Comparison of ENCODE assay signal across 22 cellular contexts in the genomic region with DNA sequence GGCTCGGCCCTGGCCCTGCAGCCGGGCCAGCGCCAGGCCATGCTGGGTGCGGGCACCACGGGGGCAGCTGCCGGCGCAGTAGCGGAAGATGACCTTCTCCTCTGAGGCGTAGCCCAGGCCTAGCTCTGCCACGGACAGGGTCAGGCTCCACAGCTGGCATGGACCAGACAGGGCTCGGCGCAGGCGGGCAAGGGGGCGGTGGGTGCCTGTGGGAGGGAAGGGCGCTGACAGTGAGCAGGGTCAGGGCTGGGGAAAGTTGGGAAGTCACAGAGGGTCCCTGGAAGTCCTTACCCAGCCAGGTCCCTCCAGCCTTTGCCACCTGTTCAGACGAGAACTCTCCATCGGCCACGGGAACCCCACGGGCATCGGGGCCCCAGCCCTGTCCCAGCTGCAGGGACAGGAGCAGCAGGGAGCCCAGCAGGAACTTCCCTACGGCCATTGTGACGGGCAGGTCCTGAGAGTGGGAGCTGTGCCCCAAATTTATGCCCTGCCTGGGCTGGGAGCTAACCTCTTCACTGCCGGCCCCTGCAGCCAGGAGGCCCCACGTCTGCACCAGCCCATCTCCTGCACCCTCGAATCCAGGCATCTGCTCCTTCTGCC. TPM values are rescaled to one million over a fixed set of nuclear protein-coding genes. Genes with fewer than 3 reads are reported as not detected.
A peak's percentile ranks its signal among the peaks of the same experiment; 100 is the strongest.
DNase-seq lines count a peak whose midpoint lies in the region; ATAC-seq, FAIRE-seq and TF ChIP-seq lines count a peak whose summit lies in the region.
"Had no signal": no experiment of that assay in that cellular context is flagged by ENCODE, and none has a peak within 500 bp of the region (broad histone marks: within the 10 kb centered on the region; RNA-seq: fewer than 3 reads in every experiment).

A gene with protein sequence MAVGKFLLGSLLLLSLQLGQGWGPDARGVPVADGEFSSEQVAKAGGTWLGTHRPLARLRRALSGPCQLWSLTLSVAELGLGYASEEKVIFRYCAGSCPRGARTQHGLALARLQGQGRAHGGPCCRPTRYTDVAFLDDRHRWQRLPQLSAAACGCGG (minus strand): TSS at position 523 of the 600 bp plus-strand sequence. CDS start 84 bp downstream, at position 439.

- CTCF ChIA-PET in HepG2 (lab: Yijun Ruan, JAX; ENCODE audit: low intra/inter-chr PET ratio, low total read pairs): no interaction called here

- TF ChIP-seq POLR2A in HepG2 (IDR thresholded peaks at IDR 0.05; ENCODE audit: insufficient read depth in 1 of 2, low read depth in 2 of 2, low read length in 2 of 2): peak in 1 of 2 experiments; percentile 48; a peak in 2 of 4 replicates

- H3K79me2 ChIP-seq in HepG2 (ENCODE audit: insufficient read depth, low read length): no peaks in the 10 kb centered on the region
- no peaks in the 10 kb centered on the region for H3K79me2 ChIP-seq in smooth muscle cell (ENCODE audit: low read depth)

- TF ChIP-seq EP300 in HepG2 (IDR thresholded peaks at IDR 0.05; ENCODE audit: low read depth in 2 of 2, low read length in 2 of 2): no peak
- TF ChIP-seq EP300 in HepG2 (CRISPR knock-in tag; IDR thresholded peaks at IDR 0.05; ENCODE audit: borderline replicate concordance): no peak

- no peak within 1 kb of the TSS for H3K4me2 ChIP-seq in HepG2 (ENCODE audit: low read depth, low read length)
- no peak within 1 kb of the TSS for H3K4me2 ChIP-seq in smooth muscle cell

- TF ChIP-seq RAD21 in HepG2 (CRISPR knock-in tag; IDR thresholded peaks at IDR 0.05): no peak

- peaks cover 10% of the 10 kb centered on the region for H3K4me1 Mint-ChIP-seq in T-helper 17 cell

- peaks cover 3% of the 10 kb centered on the region; the same call in 1 of the 2 replicates for H4K20me1 ChIP-seq in HepG2 (ENCODE audit: insufficient read depth, low read length)
- H4K20me1 ChIP-seq in smooth muscle cell (ENCODE audit: low read depth): no peaks in the 10 kb centered on the region

- H3K9me3 ChIP-seq in T-helper 17 cell (ENCODE audit: control insufficient read depth, low read length, poor library complexity, severe bottlenecking) (no peaks in the 10 kb centered on the region), HepG2 (ENCODE audit: low read length) (no peaks in the 10 kb centered on the region), smooth muscle cell (replicated peaks; ENCODE audit: low read depth) (no peaks in the 10 kb centered on the region)
- H3K9me3 ChIP-seq: upper lobe of left lung had no signal

- H3K36me3 Mint-ChIP-seq in T-helper 17 cell (ENCODE audit: low read depth): no peaks in the 10 kb centered on the region

- H2AFZ ChIP-seq in HepG2 (ENCODE audit: low read length): no peak within 1 kb of the TSS
- no peak within 1 kb of the TSS for H2AFZ ChIP-seq in smooth muscle cell (ENCODE audit: low read depth)

- no peaks in the 10 kb centered on the region for H3K27me3 ChIP-seq in H7 (ENCODE audit: control insufficient read depth, insufficient read depth, low read length)
- no peaks in the 10 kb centered on the region for H3K27me3 ChIP-seq in HepG2 (ENCODE audit: control insufficient read depth in 1 of 2, insufficient read depth in 2 of 2, low read length in 2 of 2)
- H3K27me3 ChIP-seq in smooth muscle cell (ENCODE audit: low read depth): no peaks in the 10 kb centered on the region
- H3K27me3 ChIP-seq: foreskin keratinocyte, upper lobe of left lung had no signal

- H3K4me3 ChIP-seq in H7 (ENCODE audit: insufficient read depth, low read depth, low read length) (no peak within 1 kb of the TSS), HepG2 (replicated peaks in 1 of 3; ENCODE audit: insufficient read depth in 1 of 3, low read depth in 2 of 3, low read length in 3 of 3) (no peak within 1 kb of the TSS), smooth muscle cell (no peak within 1 kb of the TSS)
- H3K4me3 ChIP-seq: upper lobe of left lung had no signal

- WGBS in HepG2 (ENCODE audit: low lambda C conversion rate): 98% methylated on average over 17 of the region's 25 CpGs
- WGBS in smooth muscle cell (ENCODE audit: low lambda C conversion rate): 93% methylated on average over 23 of the region's 25 CpGs

- DNase-seq in H7 (peak; percentile 48), T-helper 17 cell (no peak), HepG2 (ENCODE audit: low spot score) (no peak), smooth muscle cell (lab: John Stamatoyannopoulos, UW; ENCODE audit: unreplicated experiment) (no peak), RKO (ENCODE audit: low spot score) (no peak)
- DNase-seq: activated T-cell treated with anti-CD3 and anti-CD28 coated beads, Interleukin-2, amount 50 U/mL, for 1 hour; DMS 273 treated with DMSO at 0.1 percent for 48 hours; foreskin keratinocyte; GOT3; hippocampal formation; KBM-7; MV-4-11; NCI-H1930; NCI-H2227 treated with DMSO at 0.1 percent for 48 hours; NCI-H774; Right ventricle myocardium superior; stimulated activated CD4-positive, alpha-beta T cell treated with anti-CD3 and anti-CD28 coated beads, Interleukin-12 subunit alpha, Interleukin-12 subunit beta, amount 100 ng/mL, for 4 hours had no signal

- BruUV-seq in HepG2 (replicated peaks; lab: Mats Ljungman, UMichigan): no TSS peak

- intact Hi-C loops in HepG2 (cut with micrococcal nuclease; ENCODE audit: unreplicated experiment): no loop called here

- ATAC-seq in T-helper 17 cell (no peak), HepG2 (no peak), GM21529 (IDR thresholded peaks at IDR 0.05; ENCODE audit: unreplicated experiment) (no peak), esophagus mucosa (no peak)
- ATAC-seq: foreskin keratinocyte had no signal

- in situ Hi-C loops in HepG2 (cut with HindIII; ENCODE audit: extremely low pct_ligation_motif_present, low pct_unique_long_range_greater_than_20kb): no loop called here

- peaks cover 14% of the 10 kb centered on the region for H3K4me1 ChIP-seq in HepG2 (ENCODE audit: insufficient read depth, low read length)
- peaks cover 5% of the 10 kb centered on the region for H3K4me1 ChIP-seq in smooth muscle cell (ENCODE audit: low read depth)
- H3K4me1 ChIP-seq: foreskin keratinocyte had no signal

- H3K9ac ChIP-seq in HepG2 (ENCODE audit: insufficient read depth, low read depth, low read length): no peak within 1 kb of the TSS
- no peak within 1 kb of the TSS for H3K9ac ChIP-seq in smooth muscle cell (ENCODE audit: low read depth)

- H3F3A ChIP-seq in smooth muscle cell (ENCODE audit: low read depth): peaks cover 15% of the 10 kb centered on the region

- H3K36me3 ChIP-seq in H7 (replicated peaks; ENCODE audit: control insufficient read depth, insufficient read depth, low read length) (peaks cover 11% of the 10 kb centered on the region), HepG2 (replicated peaks in 1 of 2; ENCODE audit: control insufficient read depth in 1 of 2, insufficient read depth in 2 of 2, low read length in 2 of 2) (peaks cover 7 to 17% of the 10 kb centered on the region in 2 experiments; a peak in 4 of 5 replicates), smooth muscle cell (ENCODE audit: low read depth) (peaks cover 12% of the 10 kb centered on the region)

- no peak for FAIRE-seq in HepG2 (lab: Jason Lieb, UNC)
- FAIRE-seq: astrocyte had no signal

- H3K4me3 Mint-ChIP-seq in T-helper 17 cell: peak within 1 kb of the TSS; percentile 28
- H3K4me3 Mint-ChIP-seq: activated naive CD8-positive, alpha-beta T cell had no signal

- H3K27ac Mint-ChIP-seq in T-helper 17 cell: peak within 1 kb of the TSS; percentile 71

- POLR2A ChIA-PET in HepG2 (lab: Yijun Ruan, JAX): interaction anchor here (0.8 kb wide), 1 partner anchor 13 kb away, joined by 3 read pairs; no protein-coding TSS in a partner anchor

- H3K27ac ChIP-seq in HepG2 (ENCODE audit: extremely low read length, insufficient read depth, low read length) (no peak within 1 kb of the TSS), smooth muscle cell (ENCODE audit: low read depth) (peak within 1 kb of the TSS; percentile 28)
- H3K27ac ChIP-seq: foreskin keratinocyte had no signal

- TF ChIP-seq CTCF in HepG2 (CRISPR knock-in tag; IDR thresholded peaks at IDR 0.05) (no peak), smooth muscle cell (IDR thresholded peaks at IDR 0.05; ENCODE audit: borderline replicate concordance, insufficient read depth, poor library complexity, severe bottlenecking) (no peak)

- H3K27me3 Mint-ChIP-seq in T-helper 17 cell: no peaks in the 10 kb centered on the region
- H3K27me3 Mint-ChIP-seq: activated naive CD8-positive, alpha-beta T cell had no signal

TF ChIP-seq in HepG2, 621 proteins besides CTCF, POLR2A, EP300 and RAD21:
- peak; percentile 52 for TF ChIP-seq AGO2 (optimal IDR thresholded peaks at IDR 0.05; ENCODE audit: low read depth, low read length)
- 0 out of 2 replicates have a peak, but pooled peaks have one; percentile 9 for TF ChIP-seq RBFOX2 (IDR thresholded peaks at IDR 0.05; ENCODE audit: low read depth, low read length)
- no peak for TF ChIP-seq ZNF572 (CRISPR knock-in tag; IDR thresholded peaks at IDR 0.05)
- peak; percentile 47 for TF ChIP-seq RBM22 (optimal IDR thresholded peaks at IDR 0.05; ENCODE audit: low read length)

RNA-seq across cellular contexts. Expression of the gene that starts here (rescaled TPM):
- 1.4 and 1.7 TPM in 2 replicates for total RNA-seq in H7 (2014; rRNA removed; shearing (Covaris generic))
- total RNA-seq in T-helper 17 cell (1 to 10 TPM; 1.3 to 1.5 TPM), HepG2 (2016; rRNA removed; fragmentation: Illumina TruSeq; extraction: Trizol) (0.95 and 1.1 TPM in 2 replicates), smooth muscle cell (0.67 and 1.2 TPM in 2 replicates), esophagus mucosa (1.5 TPM)
- 0.18 and 0.20 TPM in 2 replicates for total RNA-seq in HepG2 (2016; cell fraction: cytosol; rRNA removed; fragmentation: Illumina TruSeq; extraction: Trizol; ENCODE audit: low read depth)
- 1.1 TPM in 2 replicates for total RNA-seq in HepG2 (2016; cell fraction: insoluble cytoplasmic fraction; rRNA removed; fragmentation: Illumina TruSeq; extraction: Trizol)
- total RNA-seq in HepG2 (2016; cell fraction: membrane; rRNA removed; fragmentation: Illumina TruSeq; extraction: Trizol): 0.48 and 0.65 TPM in 2 replicates
- 0.72 and 0.84 TPM in 2 replicates for total RNA-seq in HepG2 (2016; cell fraction: nucleus; rRNA removed; fragmentation: Illumina TruSeq; extraction: Trizol)
- polyA plus RNA-seq in HepG2 (2011; rRNA removed) (0.69 and 0.98 TPM in 2 replicates), smooth muscle cell (2.0 and 2.1 TPM in 2 replicates)
- polyA plus RNA-seq in HepG2 (2011; cell fraction: cytosol; rRNA removed): 0.68 and 0.69 TPM in 2 replicates
- polyA plus RNA-seq in HepG2 (2011; cell fraction: nucleus; rRNA removed): 2.0 and 2.1 TPM in 2 replicates
- 0.44 and 0.88 TPM in 2 replicates for polyA plus RNA-seq in HepG2 (2012)
- 0.12 TPM in 2 replicates for polyA plus RNA-seq in HepG2 (2016; cell fraction: cytosol; fragmentation: Illumina TruSeq; extraction: Trizol; ENCODE audit: low read depth)
- polyA plus RNA-seq in HepG2 (2016; cell fraction: insoluble cytoplasmic fraction; fragmentation: Illumina TruSeq; extraction: Trizol; ENCODE audit: low read depth): 1.1 and 1.8 TPM in 2 replicates
- polyA plus RNA-seq in HepG2 (2016; cell fraction: membrane; fragmentation: Illumina TruSeq; extraction: Trizol; ENCODE audit: low read depth): 0.45 TPM in 2 replicates
- polyA plus RNA-seq in HepG2 (2016; cell fraction: nucleus; fragmentation: Illumina TruSeq; extraction: Trizol; ENCODE audit: insufficient read depth, low read depth): 2.0 TPM in 2 replicates
- 2.0 and 2.9 TPM in 2 replicates for polyA minus RNA-seq in HepG2 (2011; rRNA and poly(A)+ RNA removed; ENCODE audit: low replicate concordance)
- polyA minus RNA-seq in HepG2 (2011; cell fraction: cytosol; rRNA and poly(A)+ RNA removed): 1.3 and 1.8 TPM in 2 replicates
- 1.2 and 1.3 TPM in 2 replicates for polyA minus RNA-seq in HepG2 (2011; cell fraction: nucleus; rRNA and poly(A)+ RNA removed)
